In genomic region chr1:118148034-118148433, GRCh38 we compare ENCODE assay signal across 18 cellular contexts. TPM values are rescaled to one million over a fixed set of nuclear protein-coding genes. Genes with fewer than 3 reads are reported as not detected.
DNase-seq lines count a peak whose midpoint lies in the region; ATAC-seq and TF ChIP-seq lines count a peak whose summit lies in the region.
"Had no signal": no experiment of that assay in that cellular context is flagged by ENCODE, and none has a peak within 500 bp of the region (broad histone marks: within the 10 kb centered on the region; RNA-seq: fewer than 3 reads in every experiment).

No MANE protein-coding gene starts in this region.

- TF ChIP-seq CTCF in astrocyte of the spinal cord (IDR thresholded peaks at IDR 0.05; ENCODE audit: low read depth, low read length) (no peak), thyroid gland (IDR thresholded peaks at IDR 0.05) (no peak)

- H3K27me3 ChIP-seq in thyroid gland: no peaks in the 10 kb centered on the region
- H3K27me3 ChIP-seq: transverse colon had no signal

- no peak for TF ChIP-seq POLR2A in thyroid gland (IDR thresholded peaks at IDR 0.05)

- in situ Hi-C loops in astrocyte of the spinal cord (cut with HindIII; ENCODE audit: low sequenced_read_pairs): no loop called here

- H3K4me3 ChIP-seq in astrocyte of the spinal cord (ENCODE audit: low read depth, low read length) (no peak overlapping the region), thyroid gland (replicated peaks in 1 of 3) (no peak overlapping the region)
- H3K4me3 ChIP-seq: HAP-1, prostate gland, transverse colon had no signal

- DNase-seq in M059J (ENCODE audit: low read depth) (peak; percentile 7), astrocyte of the spinal cord (ENCODE audit: low read depth, low spot score) (peak; percentile 20), iris pigment epithelial cell (ENCODE audit: low read depth) (peak; percentile 16), thyroid gland (peak; percentile 18 to 41), AML-193 (lab: John Stamatoyannopoulos, UW) (no peak)
- DNase-seq: DMS79; NCI-H2081 treated with DMSO at 0.1 percent for 48 hours; NCI-H524; RPMI8226; stimulated activated CD4-positive, alpha-beta T cell treated with anti-CD3 and anti-CD28 coated beads, Interleukin-2, amount 100 ng/mL, for 24 hours; stimulated activated naive CD8-positive, alpha-beta T cell treated with anti-CD3 and anti-CD28 coated beads, Interleukin-15, Interleukin-2, amounts not matched to agents 100 U/mL and 50 U/mL, for 24 hours; transverse colon had no signal

- H3K9me3 ChIP-seq in thyroid gland: no peaks in the 10 kb centered on the region
- H3K9me3 ChIP-seq: HAP-1, prostate gland, transverse colon had no signal

- H3K27ac ChIP-seq in thyroid gland: no peak overlapping the region
- H3K27ac ChIP-seq: prostate gland, transverse colon had no signal

- intact Hi-C loops in thyroid gland (cut with DNase I): no loop called here

- no peaks in the 10 kb centered on the region for H3K36me3 ChIP-seq in thyroid gland
- H3K36me3 ChIP-seq: HAP-1, prostate gland, transverse colon had no signal

- peaks cover 8 to 17% of the 10 kb centered on the region in 2 donors for H3K4me1 ChIP-seq in thyroid gland
- H3K4me1 ChIP-seq: HAP-1, prostate gland, transverse colon had no signal

- 43 to 55% methylated on average over 7 of the region's 7 CpGs for WGBS in thyroid gland, 2 donors

- ATAC-seq in HG02938 (IDR thresholded peaks at IDR 0.05; ENCODE audit: unreplicated experiment) (no peak), HG03039 (IDR thresholded peaks at IDR 0.05; ENCODE audit: unreplicated experiment) (no peak)
- ATAC-seq: stimulated activated naive CD8-positive, alpha-beta T cell treated with anti-CD3 and anti-CD28 coated beads, Interleukin-15, Interleukin-2, amounts not matched to agents 100 U/mL and 50 U/mL, for 24 hours had no signal

RNA-seq across cellular contexts. Expression of gene SPAG17, which starts 37.0 kb away (rescaled TPM):
- total RNA-seq in M059J (2014; rRNA removed; shearing (Covaris generic)): not detected in 2 replicates
- total RNA-seq in thyroid gland: 10 to 100 TPM in 2 of 4 donors, 1 to 10 TPM in 1, under 1 TPM in 1; 0.81 to 14.6 (median 8.5) TPM
- total RNA-seq: dermis microvascular lymphatic vessel endothelial cell, LHCN-M2, transverse colon had no signal

Comparison
In these comparisons a context has a peak if more than half of its experiments do, and no peak if none do; other contexts are left out.
1. DNase-seq: peak in M059J (single experiment), astrocyte of the spinal cord (single experiment), iris pigment epithelial cell (single experiment) and thyroid gland (2 of 2); none in AML-193 (0 of 2).